12 cellular contexts compared by ENCODE assay signal in genomic region chr13:98133949-98134348, GRCh38. TPM values are rescaled to one million over a fixed set of nuclear protein-coding genes. Genes with fewer than 3 reads are reported as not detected.
DNase-seq lines count a peak whose midpoint lies in the region; ATAC-seq and TF ChIP-seq lines count a peak whose summit lies in the region.
"Had no signal": no experiment of that assay in that cellular context is flagged by ENCODE, and none has a peak within 500 bp of the region (broad histone marks: within the 10 kb centered on the region; RNA-seq: fewer than 3 reads in every experiment).

No MANE protein-coding gene starts in this region.

- no peak overlapping the region for H3K9ac ChIP-seq in BLaER1 treated with 17β-estradiol and CSF1 and Interleukin-3, amounts not matched to agents 10 nM and 100 nM

- DNase-seq in NAMALWA (ENCODE audit: low spot score) (peak; percentile 54), LoVo (ENCODE audit: low spot score) (no peak), NCI-H345 treated with DMSO at 0.1 percent for 48 hours (lab: John Stamatoyannopoulos, UW; ENCODE audit: unreplicated experiment) (no peak), CD14-positive monocyte (ENCODE audit: low spot score) (no peak), NCI-H1417 treated with DMSO at 0.1 percent for 48 hours (lab: John Stamatoyannopoulos, UW) (no peak)
- DNase-seq: activated CD4-positive, alpha-beta T cell treated with anti-CD3 and anti-CD28 coated beads, Interleukin-2, amount 10 ng/mL, durations not matched to agents 7 days and 5 days; PC-3 had no signal

- H3K9me3 ChIP-seq in BLaER1 treated with 17β-estradiol and CSF1 and Interleukin-3, amounts not matched to agents 10 nM and 100 nM (replicated peaks in 1 of 11), result peaks cover under 1 to 6% (median 2%) of the 10 kb centered on the region in 11 experiments; a peak in 19 of 22 replicates

- H3K4me3 ChIP-seq in BLaER1 treated with 17β-estradiol and CSF1 and Interleukin-3, amounts not matched to agents 10 nM and 100 nM, result no peak overlapping the region

- no peak for TF ChIP-seq CTCF in CD14-positive monocyte (IDR thresholded peaks at IDR 0.05)

- ATAC-seq in GM19324 (IDR thresholded peaks at IDR 0.05; ENCODE audit: low FRiP score, unreplicated experiment) (peak; percentile 65), HG02852 (IDR thresholded peaks at IDR 0.05; ENCODE audit: unreplicated experiment) (peak; percentile 96)
- ATAC-seq: PC-3 had no signal

- no peaks in the 10 kb centered on the region for H3K27me3 ChIP-seq in BLaER1 treated with 17β-estradiol and CSF1 and Interleukin-3, amounts not matched to agents 10 nM and 100 nM

- H3K27ac ChIP-seq in BLaER1 treated with 17β-estradiol and CSF1 and Interleukin-3, amounts not matched to agents 10 nM and 100 nM, result peak overlapping the region in 5 of 11 experiments; percentile 29 to 42 (median 32); a peak in 5 of 22 replicates

- H3K4me1 ChIP-seq in BLaER1 treated with 17β-estradiol and CSF1 and Interleukin-3, amounts not matched to agents 10 nM and 100 nM, result peaks cover 7 to 41% (median 11%) of the 10 kb centered on the region in 10 experiments

- no peaks in the 10 kb centered on the region for H4K20me1 ChIP-seq in BLaER1 treated with 17β-estradiol and CSF1 and Interleukin-3, amounts not matched to agents 10 nM and 100 nM

- no peaks in the 10 kb centered on the region for H3K36me3 Mint-ChIP-seq in CD14-positive monocyte
- H3K36me3 Mint-ChIP-seq: IgD-negative memory B cell had no signal

- peaks cover 3 to 19% (median 8%) of the 10 kb centered on the region in 3 donors for H3K27me3 Mint-ChIP-seq in CD14-positive monocyte (ENCODE audit: low read depth in 3 of 3)

- H3K36me3 ChIP-seq in BLaER1 treated with 17β-estradiol and CSF1 and Interleukin-3, amounts not matched to agents 10 nM and 100 nM, result no peaks in the 10 kb centered on the region

- H3K27ac Mint-ChIP-seq in CD14-positive monocyte, result no peak overlapping the region
- H3K27ac Mint-ChIP-seq: activated CD4-positive, alpha-beta T cell treated with anti-CD3 and anti-CD28 coated beads, Interleukin-2, amount 10 ng/mL, durations not matched to agents 7 days and 5 days had no signal

- intact Hi-C loops in CD14-positive monocyte (cut with micrococcal nuclease), result no loop called here

- no peak overlapping the region for H3K4me3 Mint-ChIP-seq in CD14-positive monocyte
- H3K4me3 Mint-ChIP-seq: activated CD4-positive, alpha-beta T cell treated with anti-CD3 and anti-CD28 coated beads, Interleukin-2, amount 10 ng/mL, durations not matched to agents 7 days and 5 days; IgD-negative memory B cell had no signal

- peak overlapping the region; percentile 16 to 83 (median 36); a peak in 21 of 22 replicates for H3K4me2 ChIP-seq in BLaER1 treated with 17β-estradiol and CSF1 and Interleukin-3, amounts not matched to agents 10 nM and 100 nM

- H3K4me1 Mint-ChIP-seq in CD14-positive monocyte, result no peaks in the 10 kb centered on the region
- H3K4me1 Mint-ChIP-seq: activated CD4-positive, alpha-beta T cell treated with anti-CD3 and anti-CD28 coated beads, Interleukin-2, amount 10 ng/mL, durations not matched to agents 7 days and 5 days had no signal

- H3K9me3 Mint-ChIP-seq in CD14-positive monocyte, result peaks cover 0 to 1% (median 0%) of the 10 kb centered on the region in 7 donors
- H3K9me3 Mint-ChIP-seq: activated CD4-positive, alpha-beta T cell treated with anti-CD3 and anti-CD28 coated beads, Interleukin-2, amount 10 ng/mL, durations not matched to agents 7 days and 5 days had no signal

RNA-seq across cellular contexts. Expression of gene FARP1, which starts 8.9 kb away (rescaled TPM):
- under 1 TPM; 0.12 to 0.16 TPM for polyA plus RNA-seq in CD14-positive monocyte

RNA-seq across cellular contexts. Expression of gene RNF113B, which starts 43.1 kb away (rescaled TPM):
- not detected for polyA plus RNA-seq in CD14-positive monocyte
- polyA plus RNA-seq: AG04450, IgD-negative memory B cell had no signal
